ENCODE assay signal across 8 cellular contexts in genomic region chr1:177948336-177948972, GRCh38. TPM values are rescaled to one million over a fixed set of nuclear protein-coding genes. Genes with fewer than 3 reads are reported as not detected.
DNase-seq lines count a peak whose midpoint lies in the region; ATAC-seq and TF ChIP-seq lines count a peak whose summit lies in the region.

No MANE protein-coding gene starts in this region.

- H2AK9ac ChIP-seq in IMR-90 (replicated peaks; ENCODE audit: low read depth, low read length, poor library complexity) = no peak overlapping the region

- H3K27me3 ChIP-seq in IMR-90 (ENCODE audit: control insufficient read depth, insufficient read depth, low read length) = no peaks in the 10 kb centered on the region

- CTCF ChIA-PET in IMR-90 (lab: Yijun Ruan, JAX) = interaction anchor here (0.6 to 4.1 kb wide), 9 partner anchors 8 to 1050 kb away, joined by 3 to 21 read pairs (median 3); no protein-coding TSS in a partner anchor

- no peak overlapping the region for H2AK5ac ChIP-seq in IMR-90 (ENCODE audit: low read depth, low read length)

- no peak overlapping the region for H4K91ac ChIP-seq in IMR-90 (ENCODE audit: insufficient read depth, low read depth, low read length)

- no peak overlapping the region for H3K23ac ChIP-seq in IMR-90 (ENCODE audit: low read depth, low read length)

- peak overlapping the region; percentile 36; the same call in 1 of the 2 replicates for H2BK20ac ChIP-seq in IMR-90 (ENCODE audit: low read depth, low read length)

- no peaks in the 10 kb centered on the region for H3K79me1 ChIP-seq in IMR-90 (ENCODE audit: low read depth in 1 of 2, low read length in 2 of 2)

- no TSS peak for BruUV-seq in IMR-90 (replicated peaks; lab: Mats Ljungman, UMichigan)

- H3K4me3 Mint-ChIP-seq in activated CD4-positive, alpha-beta T cell treated with anti-CD3 and anti-CD28 coated beads, Interleukin-2, amount 10 ng/mL, durations not matched to agents 24 days and 14 days = no peak overlapping the region

- H3K4ac ChIP-seq in IMR-90 (ENCODE audit: low read depth, low read length) = no peak overlapping the region

- peak; percentile 74 for DNase-seq in activated CD4-positive, alpha-beta T cell treated with anti-CD3 and anti-CD28 coated beads, Interleukin-2, amount 10 ng/mL, durations not matched to agents 24 days and 14 days
- DNase-seq in activated CD4-positive, alpha-beta T cell treated with anti-CD3 and anti-CD28 coated beads for 4 hours = no peak
- DNase-seq in IMR-90 (peak; percentile 65), NOMO-1 treated with dmso at 0.1 percent for 144 hours (lab: John Stamatoyannopoulos, UW; ENCODE audit: unreplicated experiment) (peak; percentile 29), cardiac fibroblast (ENCODE audit: low read depth in 2 of 2) (peak; percentile 81 to 83), left colon (peak in 1 of 2 donors; percentile 32), substantia nigra (lab: John Stamatoyannopoulos, UW) (peak in 37 of 49 donors; percentile 5 to 65 (median 28))

- H3K4me3 ChIP-seq in IMR-90 (ENCODE audit: insufficient read depth, low read depth, low read length) = no peak overlapping the region
- H3K4me3 ChIP-seq in cardiac fibroblast (replicated peaks in 1 of 2; ENCODE audit: low read depth in 2 of 2, low read length in 2 of 2) = no peak overlapping the region

- POLR2A ChIA-PET in IMR-90 (lab: Charles Lee; ENCODE audit: unreplicated experiment) = no interaction called here

- no peak overlapping the region for H3K27ac Mint-ChIP-seq in activated CD4-positive, alpha-beta T cell treated with anti-CD3 and anti-CD28 coated beads, Interleukin-2, amount 10 ng/mL, durations not matched to agents 24 days and 14 days

- no peak overlapping the region for H4K8ac ChIP-seq in IMR-90 (ENCODE audit: low read depth in 2 of 2, low read length in 2 of 2)

- ATAC-seq in GM21528 (IDR thresholded peaks at IDR 0.05; ENCODE audit: low FRiP score, unreplicated experiment) (peak; percentile 82), IMR-90 (ENCODE audit: low read depth) (peak; percentile 83), left colon (peak; percentile 84)

- no peaks in the 10 kb centered on the region for H3K27me3 Mint-ChIP-seq in activated CD4-positive, alpha-beta T cell treated with anti-CD3 and anti-CD28 coated beads, Interleukin-2, amount 10 ng/mL, durations not matched to agents 24 days and 14 days

- in situ Hi-C loops in IMR-90 (cut with MboI; ENCODE audit: low sequenced_read_pairs) = no loop called here

- no peaks in the 10 kb centered on the region for H3K9me1 ChIP-seq in IMR-90 (ENCODE audit: insufficient read depth, low read length)

- peak; percentile 73 for TF ChIP-seq RAD21 in IMR-90 (IDR thresholded peaks at IDR 0.05; ENCODE audit: low read length)

- H3K9me3 Mint-ChIP-seq in activated CD4-positive, alpha-beta T cell treated with anti-CD3 and anti-CD28 coated beads, Interleukin-2, amount 10 ng/mL, durations not matched to agents 24 days and 14 days = no peaks in the 10 kb centered on the region

- no peak overlapping the region for H4K5ac ChIP-seq in IMR-90 (ENCODE audit: low read depth, low read length)

- WGBS in IMR-90 (ENCODE audit: extremely low coverage in 2 of 2, insufficient read length in 1 of 2), 2 experiments = 0% methylated on average over 2 of the region's 8 CpGs; no CpG with 5 or more reads in 1 of the 2 experiments

- no peak overlapping the region for H2BK5ac ChIP-seq in IMR-90 (ENCODE audit: low read depth, low read length, poor library complexity, severe bottlenecking)

- H2BK15ac ChIP-seq in IMR-90 (ENCODE audit: low read depth, low read length) = no peak overlapping the region

- no peaks in the 10 kb centered on the region for H4K20me1 ChIP-seq in IMR-90 (ENCODE audit: insufficient read depth, low read length)

- no peak overlapping the region for H3K14ac ChIP-seq in IMR-90 (replicated peaks; ENCODE audit: low read depth, low read length)

- no peak for TF ChIP-seq POLR2A in IMR-90 (IDR thresholded peaks at IDR 0.05; ENCODE audit: low read depth, low read length)

- no peak overlapping the region for H3K56ac ChIP-seq in IMR-90 (ENCODE audit: extremely low read depth, insufficient read depth, low read length)

- no peaks in the 10 kb centered on the region for H3K4me1 Mint-ChIP-seq in activated CD4-positive, alpha-beta T cell treated with anti-CD3 and anti-CD28 coated beads, Interleukin-2, amount 10 ng/mL, durations not matched to agents 24 days and 14 days

- H3K36me3 ChIP-seq in IMR-90 (ENCODE audit: control insufficient read depth, insufficient read depth, low read length) = no peaks in the 10 kb centered on the region

- H3K4me1 ChIP-seq in IMR-90 (ENCODE audit: control insufficient read depth, insufficient read depth, low read length) = no peaks in the 10 kb centered on the region; the same call in 1 of the 2 replicates

- H2AFZ ChIP-seq in IMR-90 (replicated peaks; ENCODE audit: low read length, poor library complexity) = no peak overlapping the region

- no peak overlapping the region for H3K27ac ChIP-seq in IMR-90 (ENCODE audit: insufficient read depth, low read length)
- no peak overlapping the region for H3K27ac ChIP-seq in substantia nigra (ENCODE audit: low read depth, low read length, poor library complexity, severe bottlenecking)

- H2BK120ac ChIP-seq in IMR-90 (ENCODE audit: low read depth, low read length) = no peak overlapping the region

- TF ChIP-seq CTCF in IMR-90 (conservative IDR thresholded peaks at IDR 0.05; ENCODE audit: low read depth, low read length) = peak; percentile 93
- TF ChIP-seq CTCF in cardiac fibroblast (IDR thresholded peaks at IDR 0.05; ENCODE audit: low read depth, low read length) = peak; percentile 95

- no peak overlapping the region for H3K18ac ChIP-seq in IMR-90 (ENCODE audit: low read depth, low read length)

- no peaks in the 10 kb centered on the region for H3K36me3 Mint-ChIP-seq in activated CD4-positive, alpha-beta T cell treated with anti-CD3 and anti-CD28 coated beads, Interleukin-2, amount 10 ng/mL, durations not matched to agents 24 days and 14 days (ENCODE audit: low read depth)

- dilution Hi-C loops in IMR-90 (cut with HindIII; ENCODE audit: low sequenced_read_pairs, unreplicated experiment) = no loop called here

- H3K9me3 ChIP-seq in IMR-90 (ENCODE audit: control insufficient read depth, insufficient read depth, low read length) = no peaks in the 10 kb centered on the region

- intact Hi-C loops in activated CD4-positive, alpha-beta T cell treated with anti-CD3 and anti-CD28 coated beads, Interleukin-2, amount 10 ng/mL, durations not matched to agents 24 days and 14 days (cut with micrococcal nuclease) = loop anchor here (5.0 kb wide), 1 partner anchor 1051 kb away; no protein-coding TSS in a partner anchor
- intact Hi-C loops in IMR-90 (cut with micrococcal nuclease) = loop anchor here (1.0 to 10.0 kb wide), 6 partner anchors 144 to 1384 kb away; no protein-coding TSS in a partner anchor
- intact Hi-C loops in left colon (cut with DNase I, micrococcal nuclease) = loop anchor here in 1 of 2 donors (10.0 kb wide), 1 partner anchor 1054 kb away; no protein-coding TSS in a partner anchor

- no peak overlapping the region for H3K9ac ChIP-seq in IMR-90 (ENCODE audit: low read depth, low read length)

- H3K4me2 ChIP-seq in IMR-90 (ENCODE audit: low read depth, low read length) = no peak overlapping the region

TF ChIP-seq in IMR-90, 13 proteins besides CTCF, POLR2A, EP300 and RAD21:
- TF ChIP-seq SMC3 (IDR thresholded peaks at IDR 0.05; ENCODE audit: low read depth, low read length) = peak; percentile 83
- TF ChIP-seq MAZ (IDR thresholded peaks at IDR 0.05; ENCODE audit: borderline replicate concordance, low read depth, low read length) = no peak

RNA-seq across cellular contexts. Expression of gene SEC16B, which starts 21.4 kb away (rescaled TPM):
- not detected in 2 replicates for total RNA-seq in activated CD4-positive, alpha-beta T cell treated with anti-CD3 and anti-CD28 coated beads, Interleukin-2, amount 10 ng/mL, durations not matched to agents 24 days and 14 days
- total RNA-seq in IMR-90 (2012; rRNA removed) (2.8 and 4.3 TPM in 2 replicates), left colon (1 to 10 TPM; 4.7 to 4.8 TPM)
- 3.4 and 4.3 TPM in 2 replicates for polyA plus RNA-seq in IMR-90 (2012; rRNA removed)
- polyA plus RNA-seq in IMR-90 (2012; cell fraction: cytosol; rRNA removed) = 2.0 and 2.2 TPM in 2 replicates
- polyA plus RNA-seq in IMR-90 (2012; cell fraction: nucleus; rRNA removed; ENCODE audit: low replicate concordance) = 11.8 and 15.0 TPM in 2 replicates

Comparison
In these comparisons a context has a peak if more than half of its experiments do, and no peak if none do; other contexts are left out.
1. DNase-seq: peak in activated CD4-positive, alpha-beta T cell treated with anti-CD3 and anti-CD28 coated beads, Interleukin-2, amount 10 ng/mL, durations not matched to agents 24 days and 14 days (single experiment), IMR-90 (single experiment), NOMO-1 treated with dmso at 0.1 percent for 144 hours (single experiment), cardiac fibroblast (2 of 2) and substantia nigra (37 of 49); none in activated CD4-positive, alpha-beta T cell treated with anti-CD3 and anti-CD28 coated beads for 4 hours (0 of 2).
2. Peak in every context shown above with its lines, with median percentiles within 50 percentile points of each other: ATAC-seq.